Comparison of ENCODE assay signal across 30 cellular contexts in the genomic region with DNA sequence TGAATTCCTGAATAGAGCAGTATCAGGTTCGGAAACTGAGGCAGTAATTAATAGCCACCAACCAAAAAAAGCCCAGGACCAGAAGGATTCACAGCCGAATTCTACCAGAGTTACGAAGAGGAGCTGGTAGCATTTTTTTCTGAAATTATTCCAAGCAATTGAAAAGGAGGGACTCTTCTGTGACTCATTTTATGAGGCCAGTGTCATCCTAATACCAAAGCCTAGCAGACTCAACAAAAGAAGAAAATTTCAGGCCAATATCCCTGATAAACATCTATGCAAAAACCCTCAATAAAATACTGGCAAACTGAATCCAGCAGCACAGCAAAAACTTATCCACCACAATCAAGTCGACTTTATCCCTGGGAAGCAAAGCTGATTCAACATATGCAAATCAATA.
"Had no signal": no experiment of that assay in that cellular context is flagged by ENCODE, and none has a peak within 500 bp of the region (broad histone marks: within the 10 kb centered on the region; RNA-seq: fewer than 3 reads in every experiment).

No MANE protein-coding gene starts in this region.

- DNase-seq: activated CD4-positive, alpha-beta memory T cell treated with anti-CD3 and anti-CD28 coated beads, Interleukin-2, amount 10 ng/mL, durations not matched to agents 7 days and 5 days; activated CD4-positive, alpha-beta T cell treated with anti-CD3 and anti-CD28 coated beads for 1 hour; activated CD4-positive, alpha-beta T cell treated with anti-CD3 and anti-CD28 coated beads for 4 hours; activated CD4-positive, alpha-beta T cell treated with anti-CD3 and anti-CD28 coated beads, Interleukin-2, amount 10 ng/mL, durations not matched to agents 7 days and 5 days; activated CD4-positive, alpha-beta T cell treated with anti-CD3 and anti-CD28 coated beads, Interleukin-2, amount 50 U/mL, for 4 hours; activated CD8-positive, alpha-beta memory T cell treated with anti-CD3 and anti-CD28 coated beads, Interleukin-2, amount 50 U/mL, for 48 hours; activated gamma-delta T cell; activated naive CD4-positive, alpha-beta T cell; activated naive CD4-positive, alpha-beta T cell treated with anti-CD3 and anti-CD28 coated beads, Interleukin-2, amount 10 ng/mL, durations not matched to agents 7 days and 5 days; activated naive CD8-positive, alpha-beta T cell treated with anti-CD3 and anti-CD28 coated beads, Interleukin-2, amount 10 ng/mL, durations not matched to agents 7 days and 5 days; activated T-cell treated with anti-CD3 and anti-CD28 coated beads for 4 hours; activated T-cell treated with anti-CD3 and anti-CD28 coated beads, Interleukin-2, amount 50 U/mL, for 24 hours; activated T-cell treated with anti-CD3 and anti-CD28 coated beads, Interleukin-2, amount 50 U/mL, for 72 hours; central memory CD4-positive, alpha-beta T cell; dorsolateral prefrontal cortex; effector memory CD4-positive, alpha-beta T cell; endodermal cell; foreskin melanocyte; head of caudate nucleus; T-helper 2 cell had no signal

- H3K36me3 ChIP-seq: ascending aorta, breast epithelium, cardiac muscle cell, gastroesophageal sphincter had no signal

- H3K36me3 Mint-ChIP-seq: activated naive CD4-positive, alpha-beta T cell treated with anti-CD3 and anti-CD28 coated beads, Interleukin-2, amount 10 ng/mL, durations not matched to agents 7 days and 5 days; activated naive CD4-positive, alpha-beta T cell treated with anti-CD3 and anti-CD28 coated beads, Interleukin-2, amount 50 U/mL, for 72 hours; activated naive CD8-positive, alpha-beta T cell treated with anti-CD3 and anti-CD28 coated beads, Interleukin-2, amount 10 ng/mL, durations not matched to agents 7 days and 5 days; brain had no signal

- H3K4me1 Mint-ChIP-seq: activated CD4-positive, alpha-beta memory T cell treated with anti-CD3 and anti-CD28 coated beads, Interleukin-2, amount 10 ng/mL, durations not matched to agents 7 days and 5 days; activated CD4-positive, alpha-beta T cell treated with anti-CD3 and anti-CD28 coated beads, Interleukin-2, amount 10 ng/mL, durations not matched to agents 7 days and 5 days; activated naive CD4-positive, alpha-beta T cell treated with anti-CD3 and anti-CD28 coated beads, Interleukin-2, amount 10 ng/mL, durations not matched to agents 7 days and 5 days; activated naive CD8-positive, alpha-beta T cell treated with anti-CD3 and anti-CD28 coated beads, Interleukin-2, amount 10 ng/mL, durations not matched to agents 7 days and 5 days; brain had no signal

- H3K4me3 Mint-ChIP-seq: activated CD4-positive, alpha-beta memory T cell treated with anti-CD3 and anti-CD28 coated beads, Interleukin-2, amount 10 ng/mL, durations not matched to agents 7 days and 5 days; activated CD4-positive, alpha-beta T cell treated with anti-CD3 and anti-CD28 coated beads, Interleukin-2, amount 10 ng/mL, durations not matched to agents 7 days and 5 days; activated naive CD4-positive, alpha-beta T cell treated with anti-CD3 and anti-CD28 coated beads, Interleukin-2, amount 10 ng/mL, durations not matched to agents 7 days and 5 days; activated naive CD8-positive, alpha-beta T cell treated with anti-CD3 and anti-CD28 coated beads, Interleukin-2, amount 10 ng/mL, durations not matched to agents 7 days and 5 days; activated T-cell treated with anti-CD3 and anti-CD28 coated beads, Interleukin-2, amount 50 U/mL, for 24 hours; activated T-cell treated with anti-CD3 and anti-CD28 coated beads, Interleukin-2, amount 50 U/mL, for 72 hours; brain; dendritic cell treated with granulocyte-macrophage colony-stimulating factor and Interleukin-4, amounts not matched to agents 40 ng/mL and 50 ng/mL, for 4 days; endodermal cell; WTC11 had no signal

- H3K9me3 ChIP-seq: ascending aorta, gastroesophageal sphincter had no signal

- H3K4me1 ChIP-seq: ascending aorta, breast epithelium, gastroesophageal sphincter had no signal

- H3K27ac ChIP-seq: ascending aorta, breast epithelium, cardiac muscle cell, coronary artery, dorsolateral prefrontal cortex, gastroesophageal sphincter, VCaP had no signal

- H3K4me3 ChIP-seq: ascending aorta, breast epithelium, cardiac muscle cell, coronary artery, dorsolateral prefrontal cortex, gastroesophageal sphincter had no signal

- H3K27me3 Mint-ChIP-seq: activated naive CD4-positive, alpha-beta T cell treated with anti-CD3 and anti-CD28 coated beads, Interleukin-2, amount 10 ng/mL, durations not matched to agents 7 days and 5 days; activated T-cell treated with anti-CD3 and anti-CD28 coated beads, Interleukin-2, amount 50 U/mL, for 24 hours; dendritic cell treated with granulocyte-macrophage colony-stimulating factor and Interleukin-4, amounts not matched to agents 40 ng/mL and 50 ng/mL, for 4 days had no signal

- H3K27me3 ChIP-seq: ascending aorta, breast epithelium, cardiac muscle cell, dorsolateral prefrontal cortex, gastroesophageal sphincter had no signal

- H3K27ac Mint-ChIP-seq: activated CD4-positive, alpha-beta memory T cell treated with anti-CD3 and anti-CD28 coated beads, Interleukin-2, amount 10 ng/mL, durations not matched to agents 7 days and 5 days; activated CD4-positive, alpha-beta T cell treated with anti-CD3 and anti-CD28 coated beads, Interleukin-2, amount 10 ng/mL, durations not matched to agents 7 days and 5 days; activated naive CD4-positive, alpha-beta T cell treated with anti-CD3 and anti-CD28 coated beads, Interleukin-2, amount 10 ng/mL, durations not matched to agents 7 days and 5 days; activated naive CD4-positive, alpha-beta T cell treated with anti-CD3 and anti-CD28 coated beads, Interleukin-2, amount 50 U/mL, for 72 hours; activated naive CD8-positive, alpha-beta T cell treated with anti-CD3 and anti-CD28 coated beads, Interleukin-2, amount 10 ng/mL, durations not matched to agents 7 days and 5 days; activated T-cell treated with anti-CD3 and anti-CD28 coated beads, Interleukin-2, amount 50 U/mL, for 24 hours; activated T-cell treated with anti-CD3 and anti-CD28 coated beads, Interleukin-2, amount 50 U/mL, for 72 hours; brain; dendritic cell treated with granulocyte-macrophage colony-stimulating factor and Interleukin-4, amounts not matched to agents 40 ng/mL and 50 ng/mL, for 4 days; endodermal cell; WTC11 had no signal

- H3K9me3 Mint-ChIP-seq: activated CD4-positive, alpha-beta memory T cell treated with anti-CD3 and anti-CD28 coated beads, Interleukin-2, amount 10 ng/mL, durations not matched to agents 7 days and 5 days; activated CD4-positive, alpha-beta T cell treated with anti-CD3 and anti-CD28 coated beads, Interleukin-2, amount 10 ng/mL, durations not matched to agents 7 days and 5 days; activated naive CD4-positive, alpha-beta T cell treated with anti-CD3 and anti-CD28 coated beads, Interleukin-2, amount 10 ng/mL, durations not matched to agents 7 days and 5 days; activated naive CD4-positive, alpha-beta T cell treated with anti-CD3 and anti-CD28 coated beads, Interleukin-2, amount 50 U/mL, for 72 hours; activated naive CD8-positive, alpha-beta T cell treated with anti-CD3 and anti-CD28 coated beads, Interleukin-2, amount 10 ng/mL, durations not matched to agents 7 days and 5 days; activated T-cell treated with anti-CD3 and anti-CD28 coated beads, Interleukin-2, amount 50 U/mL, for 24 hours; dendritic cell treated with granulocyte-macrophage colony-stimulating factor and Interleukin-4, amounts not matched to agents 40 ng/mL and 50 ng/mL, for 4 days had no signal
